20 cellular contexts compared by ENCODE assay signal in the genomic region with DNA sequence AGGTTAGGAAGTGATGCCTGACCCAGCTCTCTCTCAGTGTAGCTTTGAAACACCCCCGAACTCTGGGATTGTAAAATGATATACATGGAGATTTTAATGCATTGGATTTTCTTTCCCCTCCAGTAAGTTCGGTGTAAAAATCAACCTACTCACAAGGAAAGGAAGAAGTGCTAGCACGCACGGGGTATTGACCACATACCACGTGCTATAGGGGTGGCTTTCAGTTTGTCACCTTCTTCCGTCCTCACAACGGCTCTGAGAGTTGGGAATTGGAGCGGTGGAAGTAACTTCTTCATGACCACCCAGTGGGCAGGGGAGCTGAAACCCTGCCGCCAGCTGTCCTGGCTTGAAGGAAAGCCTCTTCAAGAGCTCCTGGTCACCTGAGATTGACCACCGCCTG.
"Had no signal": no experiment of that assay in that cellular context is flagged by ENCODE, and none has a peak within 500 bp of the region (broad histone marks: within the 10 kb centered on the region; RNA-seq: fewer than 3 reads in every experiment).

No MANE protein-coding gene starts in this region.

- H3K36me3 ChIP-seq: lower lobe of right lung, sigmoid colon, tibial artery, upper lobe of right lung, vagina had no signal

- H3K4me1 Mint-ChIP-seq: naive thymus-derived CD8-positive, alpha-beta T cell; stimulated activated memory B cell treated with anti-CD40 and anti-IgM and Interleukin-4, amounts not matched to agents 10 μg/mL and 1 μg/mL and 100 μg/mL, for 72 hours had no signal

- H3K36me3 Mint-ChIP-seq: naive thymus-derived CD8-positive, alpha-beta T cell; stimulated activated memory B cell treated with anti-CD40 and anti-IgM and Interleukin-4, amounts not matched to agents 10 μg/mL and 1 μg/mL and 100 μg/mL, for 72 hours had no signal

- H3K9me3 Mint-ChIP-seq: naive thymus-derived CD8-positive, alpha-beta T cell; stimulated activated memory B cell treated with anti-CD40 and anti-IgM and Interleukin-4, amounts not matched to agents 10 μg/mL and 1 μg/mL and 100 μg/mL, for 72 hours had no signal

- H3K27ac ChIP-seq: lower lobe of right lung, psoas muscle, sigmoid colon, testis, tibial artery, upper lobe of right lung, vagina had no signal

- H3K4me1 ChIP-seq: lower lobe of right lung, psoas muscle, sigmoid colon, tibial artery, upper lobe of right lung had no signal

- H3K27ac Mint-ChIP-seq: naive thymus-derived CD8-positive, alpha-beta T cell; stimulated activated memory B cell treated with anti-CD40 and anti-IgM and Interleukin-4, amounts not matched to agents 10 μg/mL and 1 μg/mL and 100 μg/mL, for 72 hours had no signal

- H3K4me3 Mint-ChIP-seq: naive thymus-derived CD8-positive, alpha-beta T cell; stimulated activated memory B cell treated with anti-CD40 and anti-IgM and Interleukin-4, amounts not matched to agents 10 μg/mL and 1 μg/mL and 100 μg/mL, for 72 hours had no signal

- ATAC-seq: lower lobe of right lung; naive thymus-derived CD8-positive, alpha-beta T cell; right cardiac atrium; stimulated activated memory B cell treated with anti-CD40 and anti-IgM and Interleukin-4, amounts not matched to agents 10 μg/mL and 1 μg/mL and 100 μg/mL, for 72 hours; stimulated activated naive CD8-positive, alpha-beta T cell treated with anti-CD3 and anti-CD28 coated beads, Interleukin-15, Interleukin-2, amounts not matched to agents 100 U/mL and 50 U/mL, for 24 hours; upper lobe of right lung had no signal

- H3K27me3 ChIP-seq: sigmoid colon, testis, upper lobe of right lung, vagina had no signal

- H3K9me3 ChIP-seq: lower lobe of right lung, psoas muscle, sigmoid colon, testis, tibial artery, upper lobe of right lung, vagina had no signal

- DNase-seq: cortex of kidney; hypothalamus; left ventricle myocardium superior; lower lobe of right lung; naive thymus-derived CD8-positive, alpha-beta T cell; nucleus accumbens; posterior cingulate gyrus; psoas muscle; right cardiac atrium; sigmoid colon; stimulated activated CD4-positive, alpha-beta T cell treated with anti-CD3 and anti-CD28 coated beads, Interleukin-2, amount 100 ng/mL, for 24 hours; stimulated activated CD4-positive, alpha-beta T cell treated with anti-CD3 and anti-CD28 coated beads, Interleukin-4, amount 100 ng/mL, for 24 hours; stimulated activated naive CD8-positive, alpha-beta T cell treated with anti-CD3 and anti-CD28 coated beads, Interleukin-15, Interleukin-2, amounts not matched to agents 100 U/mL and 50 U/mL, for 24 hours; substantia nigra; tibial artery; upper lobe of right lung had no signal

- H3K4me3 ChIP-seq: lower lobe of right lung, psoas muscle, sigmoid colon, testis, tibial artery, upper lobe of right lung, vagina had no signal

- FAIRE-seq: frontal cortex had no signal
